In the genomic region with DNA sequence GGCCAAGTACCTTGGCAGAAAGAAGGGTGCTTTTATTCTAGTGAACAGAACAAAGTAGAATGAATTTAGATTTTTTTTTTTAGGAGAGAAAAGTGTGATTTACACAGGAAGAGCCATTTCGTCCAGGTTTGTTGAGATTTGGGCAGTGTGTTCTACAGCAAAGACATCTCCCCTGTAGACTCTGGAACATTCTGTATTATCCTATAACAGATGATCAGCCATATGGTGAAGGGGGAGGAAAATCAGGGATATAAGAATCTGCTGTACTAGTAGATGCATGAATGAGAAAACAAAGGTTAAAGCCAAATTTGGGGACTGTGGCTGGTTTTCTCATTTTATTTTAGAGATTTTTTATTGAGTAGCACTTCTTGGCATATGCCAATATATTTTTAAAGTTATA, we compare ENCODE assay signal across 21 cellular contexts.
A peak's percentile ranks its signal among the peaks of the same experiment; 100 is the strongest.
DNase-seq lines count a peak whose midpoint lies in the region; ATAC-seq lines count a peak whose summit lies in the region.
"Had no signal": no experiment of that assay in that cellular context is flagged by ENCODE, and none has a peak within 500 bp of the region (broad histone marks: within the 10 kb centered on the region; RNA-seq: fewer than 3 reads in every experiment).

No MANE protein-coding gene starts in this region.

- DNase-seq in Ammon's horn (ENCODE audit: low spot score) (peak; percentile 2), NCI-H446 treated with DMSO at 0.1 percent for 48 hours (lab: John Stamatoyannopoulos, UW) (peak; percentile 12), cerebellar cortex (ENCODE audit: low spot score) (peak; percentile 96), inferior parietal cortex (ENCODE audit: extremely low spot score) (peak; percentile 70), NCI-H2171 (lab: John Stamatoyannopoulos, UW) (no peak)
- no peak for DNase-seq in activated CD4-positive, alpha-beta memory T cell treated with anti-CD3 and anti-CD28 coated beads, Interleukin-2, amount 10 ng/mL, durations not matched to agents 7 days and 5 days
- DNase-seq: 8988T; ACHN; AML-193; Calu3; CD4-positive, alpha-beta memory T cell; COR-L47; DMS79; EL; GF-D8; GM23248; H7; HCEC 1CT had no signal

- CTCF ChIA-PET in activated CD4-positive, alpha-beta memory T cell treated with anti-CD3 and anti-CD28 coated beads, Interleukin-2, amount 10 ng/mL, durations not matched to agents 7 days and 5 days (lab: Charles Lee): no interaction called here

- peaks cover 8% of the 10 kb centered on the region for H3K9me3 Mint-ChIP-seq in activated CD4-positive, alpha-beta memory T cell treated with anti-CD3 and anti-CD28 coated beads, Interleukin-2, amount 10 ng/mL, durations not matched to agents 7 days and 5 days

- POLR2A ChIA-PET in activated CD4-positive, alpha-beta memory T cell treated with anti-CD3 and anti-CD28 coated beads, Interleukin-2, amount 10 ng/mL, durations not matched to agents 7 days and 5 days (lab: Charles Lee): no interaction called here

- ATAC-seq in GM19035 (IDR thresholded peaks at IDR 0.05; ENCODE audit: unreplicated experiment): no peak
- no peak for ATAC-seq in HG02981 (IDR thresholded peaks at IDR 0.05; ENCODE audit: unreplicated experiment)
- ATAC-seq: A549 had no signal

- H3K27ac Mint-ChIP-seq in activated CD4-positive, alpha-beta memory T cell treated with anti-CD3 and anti-CD28 coated beads, Interleukin-2, amount 10 ng/mL, durations not matched to agents 7 days and 5 days: no peak overlapping the region
- H3K27ac Mint-ChIP-seq: CD4-positive, alpha-beta memory T cell had no signal

- no peaks in the 10 kb centered on the region for H3K27me3 Mint-ChIP-seq in activated CD4-positive, alpha-beta memory T cell treated with anti-CD3 and anti-CD28 coated beads, Interleukin-2, amount 10 ng/mL, durations not matched to agents 7 days and 5 days
- H3K27me3 Mint-ChIP-seq: CD4-positive, alpha-beta memory T cell had no signal

- H3K4me3 Mint-ChIP-seq in activated CD4-positive, alpha-beta memory T cell treated with anti-CD3 and anti-CD28 coated beads, Interleukin-2, amount 10 ng/mL, durations not matched to agents 7 days and 5 days: no peak overlapping the region
- H3K4me3 Mint-ChIP-seq: CD4-positive, alpha-beta memory T cell had no signal

- H3K36me3 Mint-ChIP-seq in activated CD4-positive, alpha-beta memory T cell treated with anti-CD3 and anti-CD28 coated beads, Interleukin-2, amount 10 ng/mL, durations not matched to agents 7 days and 5 days (ENCODE audit: low read depth): no peaks in the 10 kb centered on the region
- H3K36me3 Mint-ChIP-seq: CD4-positive, alpha-beta memory T cell had no signal

- no peaks in the 10 kb centered on the region for H3K4me1 Mint-ChIP-seq in activated CD4-positive, alpha-beta memory T cell treated with anti-CD3 and anti-CD28 coated beads, Interleukin-2, amount 10 ng/mL, durations not matched to agents 7 days and 5 days
- H3K4me1 Mint-ChIP-seq: CD4-positive, alpha-beta memory T cell had no signal

Comparison
In these comparisons a context has a peak if more than half of its experiments do, and no peak if none do; other contexts are left out.
1. DNase-seq: peak in Ammon's horn (single experiment), NCI-H446 treated with DMSO at 0.1 percent for 48 hours (single experiment), cerebellar cortex (single experiment) and inferior parietal cortex (single experiment); none in activated CD4-positive, alpha-beta memory T cell treated with anti-CD3 and anti-CD28 coated beads, Interleukin-2, amount 10 ng/mL, durations not matched to agents 7 days and 5 days (single experiment) and NCI-H2171 (single experiment).